ENCODE assay signal across 23 cellular contexts in genomic region chr14:51868405-51868804, GRCh38.
"Had no signal": no experiment of that assay in that cellular context is flagged by ENCODE, and none has a peak within 500 bp of the region (broad histone marks: within the 10 kb centered on the region; RNA-seq: fewer than 3 reads in every experiment).

No MANE protein-coding gene starts in this region.

- H3K4me3 ChIP-seq: esophagus muscularis mucosa, left lung, lung, neural progenitor cell, ovary, prostate gland, thyroid gland had no signal

- H3K36me3 ChIP-seq: esophagus muscularis mucosa, left lung, neural progenitor cell, ovary, prostate gland, thyroid gland had no signal

- H3K36me3 Mint-ChIP-seq: neural progenitor cell had no signal

- FAIRE-seq: frontal cortex had no signal

- H3K9me3 ChIP-seq: esophagus muscularis mucosa, left lung, ovary, prostate gland, thyroid gland had no signal

- H3K27ac Mint-ChIP-seq: activated naive CD8-positive, alpha-beta T cell treated with anti-CD3 and anti-CD28 coated beads for 36 hours; neural progenitor cell; stimulated activated naive CD8-positive, alpha-beta T cell treated with anti-CD3 and anti-CD28 coated beads, Interleukin-15, Interleukin-2, amounts not matched to agents 100 ng/mL and 50 ng/mL, for 24 hours had no signal

- H3K27me3 Mint-ChIP-seq: activated naive CD8-positive, alpha-beta T cell treated with anti-CD3 and anti-CD28 coated beads for 36 hours; naive thymus-derived CD8-positive, alpha-beta T cell; stimulated activated naive CD8-positive, alpha-beta T cell treated with anti-CD3 and anti-CD28 coated beads, Interleukin-15, Interleukin-2, amounts not matched to agents 100 ng/mL and 50 ng/mL, for 24 hours had no signal

- DNase-seq: activated CD4-positive, alpha-beta T cell treated with anti-CD3 and anti-CD28 coated beads, Interleukin-2, amount 50 U/mL, for 1 hour; activated CD4-positive, CD25-positive, alpha-beta regulatory T cell treated with anti-CD3 and anti-CD28 coated beads, Interleukin-2, amount 50 U/mL, for 72 hours; activated gamma-delta T cell treated with Interleukin-2 at 50 U/mL for 16 hours; activated naive CD8-positive, alpha-beta T cell treated with anti-CD3 and anti-CD28 coated beads for 36 hours; activated T-cell treated with anti-CD3 and anti-CD28 coated beads, Interleukin-2, amount 50 U/mL, for 1 hour; glutamatergic neuron; hippocampal formation; kidney glomerular epithelial cell; left lung; naive thymus-derived CD8-positive, alpha-beta T cell; ovary; stimulated activated CD4-positive, alpha-beta T cell treated with anti-CD3 and anti-CD28 coated beads, Interleukin-12 subunit alpha, Interleukin-12 subunit beta, amount 100 ng/mL, for 4 hours; stimulated activated CD4-positive, alpha-beta T cell treated with anti-CD3 and anti-CD28 coated beads, Interleukin-4, amount 100 ng/mL, for 4 hours; substantia nigra; thyroid gland had no signal

- H3K27me3 ChIP-seq: esophagus muscularis mucosa, left lung, neural progenitor cell, ovary, thyroid gland had no signal

- H3K27ac ChIP-seq: esophagus muscularis mucosa, neural progenitor cell, ovary, prostate gland, thyroid gland, VCaP had no signal

- H3K9me3 Mint-ChIP-seq: naive thymus-derived CD8-positive, alpha-beta T cell; neural progenitor cell; stimulated activated naive CD8-positive, alpha-beta T cell treated with anti-CD3 and anti-CD28 coated beads, Interleukin-15, Interleukin-2, amounts not matched to agents 100 ng/mL and 50 ng/mL, for 24 hours; T-helper 2 cell treated with Interferon-gamma antibody and Interleukin-4, amounts not matched to agents 5 μg/mL and 100 μg/mL, for 36 hours had no signal

- ATAC-seq: left lung had no signal

- H3K4me3 Mint-ChIP-seq: activated naive CD8-positive, alpha-beta T cell treated with anti-CD3 and anti-CD28 coated beads for 36 hours; neural progenitor cell had no signal

- H3K4me1 ChIP-seq: prostate gland, thyroid gland had no signal
